Comparison of ENCODE assay signal across 1 cellular context in the genomic region with DNA sequence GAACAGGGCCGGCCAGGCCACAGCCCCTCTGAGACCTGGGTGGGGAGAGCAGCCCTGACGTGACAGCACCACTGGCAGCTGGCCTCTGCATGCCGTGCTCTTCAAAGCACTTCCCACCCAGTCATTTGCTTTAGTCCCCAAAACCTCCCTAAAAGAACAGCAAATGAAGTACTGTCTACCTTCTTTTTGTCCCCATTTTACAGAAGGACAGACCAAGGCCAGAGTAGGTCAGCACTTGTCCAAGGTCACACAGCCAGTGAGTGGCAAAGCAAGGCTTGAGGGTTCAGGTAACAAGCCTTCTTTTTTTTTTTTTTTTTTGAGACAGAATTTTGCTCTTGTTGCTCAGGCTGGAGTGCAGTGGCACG.
TF ChIP-seq lines count a peak whose summit lies in the region.

No MANE protein-coding gene starts in this region.

TF ChIP-seq in K562, 482 proteins besides CTCF, POLR2A, EP300 and RAD21:
- TF ChIP-seq, protein P1, sequence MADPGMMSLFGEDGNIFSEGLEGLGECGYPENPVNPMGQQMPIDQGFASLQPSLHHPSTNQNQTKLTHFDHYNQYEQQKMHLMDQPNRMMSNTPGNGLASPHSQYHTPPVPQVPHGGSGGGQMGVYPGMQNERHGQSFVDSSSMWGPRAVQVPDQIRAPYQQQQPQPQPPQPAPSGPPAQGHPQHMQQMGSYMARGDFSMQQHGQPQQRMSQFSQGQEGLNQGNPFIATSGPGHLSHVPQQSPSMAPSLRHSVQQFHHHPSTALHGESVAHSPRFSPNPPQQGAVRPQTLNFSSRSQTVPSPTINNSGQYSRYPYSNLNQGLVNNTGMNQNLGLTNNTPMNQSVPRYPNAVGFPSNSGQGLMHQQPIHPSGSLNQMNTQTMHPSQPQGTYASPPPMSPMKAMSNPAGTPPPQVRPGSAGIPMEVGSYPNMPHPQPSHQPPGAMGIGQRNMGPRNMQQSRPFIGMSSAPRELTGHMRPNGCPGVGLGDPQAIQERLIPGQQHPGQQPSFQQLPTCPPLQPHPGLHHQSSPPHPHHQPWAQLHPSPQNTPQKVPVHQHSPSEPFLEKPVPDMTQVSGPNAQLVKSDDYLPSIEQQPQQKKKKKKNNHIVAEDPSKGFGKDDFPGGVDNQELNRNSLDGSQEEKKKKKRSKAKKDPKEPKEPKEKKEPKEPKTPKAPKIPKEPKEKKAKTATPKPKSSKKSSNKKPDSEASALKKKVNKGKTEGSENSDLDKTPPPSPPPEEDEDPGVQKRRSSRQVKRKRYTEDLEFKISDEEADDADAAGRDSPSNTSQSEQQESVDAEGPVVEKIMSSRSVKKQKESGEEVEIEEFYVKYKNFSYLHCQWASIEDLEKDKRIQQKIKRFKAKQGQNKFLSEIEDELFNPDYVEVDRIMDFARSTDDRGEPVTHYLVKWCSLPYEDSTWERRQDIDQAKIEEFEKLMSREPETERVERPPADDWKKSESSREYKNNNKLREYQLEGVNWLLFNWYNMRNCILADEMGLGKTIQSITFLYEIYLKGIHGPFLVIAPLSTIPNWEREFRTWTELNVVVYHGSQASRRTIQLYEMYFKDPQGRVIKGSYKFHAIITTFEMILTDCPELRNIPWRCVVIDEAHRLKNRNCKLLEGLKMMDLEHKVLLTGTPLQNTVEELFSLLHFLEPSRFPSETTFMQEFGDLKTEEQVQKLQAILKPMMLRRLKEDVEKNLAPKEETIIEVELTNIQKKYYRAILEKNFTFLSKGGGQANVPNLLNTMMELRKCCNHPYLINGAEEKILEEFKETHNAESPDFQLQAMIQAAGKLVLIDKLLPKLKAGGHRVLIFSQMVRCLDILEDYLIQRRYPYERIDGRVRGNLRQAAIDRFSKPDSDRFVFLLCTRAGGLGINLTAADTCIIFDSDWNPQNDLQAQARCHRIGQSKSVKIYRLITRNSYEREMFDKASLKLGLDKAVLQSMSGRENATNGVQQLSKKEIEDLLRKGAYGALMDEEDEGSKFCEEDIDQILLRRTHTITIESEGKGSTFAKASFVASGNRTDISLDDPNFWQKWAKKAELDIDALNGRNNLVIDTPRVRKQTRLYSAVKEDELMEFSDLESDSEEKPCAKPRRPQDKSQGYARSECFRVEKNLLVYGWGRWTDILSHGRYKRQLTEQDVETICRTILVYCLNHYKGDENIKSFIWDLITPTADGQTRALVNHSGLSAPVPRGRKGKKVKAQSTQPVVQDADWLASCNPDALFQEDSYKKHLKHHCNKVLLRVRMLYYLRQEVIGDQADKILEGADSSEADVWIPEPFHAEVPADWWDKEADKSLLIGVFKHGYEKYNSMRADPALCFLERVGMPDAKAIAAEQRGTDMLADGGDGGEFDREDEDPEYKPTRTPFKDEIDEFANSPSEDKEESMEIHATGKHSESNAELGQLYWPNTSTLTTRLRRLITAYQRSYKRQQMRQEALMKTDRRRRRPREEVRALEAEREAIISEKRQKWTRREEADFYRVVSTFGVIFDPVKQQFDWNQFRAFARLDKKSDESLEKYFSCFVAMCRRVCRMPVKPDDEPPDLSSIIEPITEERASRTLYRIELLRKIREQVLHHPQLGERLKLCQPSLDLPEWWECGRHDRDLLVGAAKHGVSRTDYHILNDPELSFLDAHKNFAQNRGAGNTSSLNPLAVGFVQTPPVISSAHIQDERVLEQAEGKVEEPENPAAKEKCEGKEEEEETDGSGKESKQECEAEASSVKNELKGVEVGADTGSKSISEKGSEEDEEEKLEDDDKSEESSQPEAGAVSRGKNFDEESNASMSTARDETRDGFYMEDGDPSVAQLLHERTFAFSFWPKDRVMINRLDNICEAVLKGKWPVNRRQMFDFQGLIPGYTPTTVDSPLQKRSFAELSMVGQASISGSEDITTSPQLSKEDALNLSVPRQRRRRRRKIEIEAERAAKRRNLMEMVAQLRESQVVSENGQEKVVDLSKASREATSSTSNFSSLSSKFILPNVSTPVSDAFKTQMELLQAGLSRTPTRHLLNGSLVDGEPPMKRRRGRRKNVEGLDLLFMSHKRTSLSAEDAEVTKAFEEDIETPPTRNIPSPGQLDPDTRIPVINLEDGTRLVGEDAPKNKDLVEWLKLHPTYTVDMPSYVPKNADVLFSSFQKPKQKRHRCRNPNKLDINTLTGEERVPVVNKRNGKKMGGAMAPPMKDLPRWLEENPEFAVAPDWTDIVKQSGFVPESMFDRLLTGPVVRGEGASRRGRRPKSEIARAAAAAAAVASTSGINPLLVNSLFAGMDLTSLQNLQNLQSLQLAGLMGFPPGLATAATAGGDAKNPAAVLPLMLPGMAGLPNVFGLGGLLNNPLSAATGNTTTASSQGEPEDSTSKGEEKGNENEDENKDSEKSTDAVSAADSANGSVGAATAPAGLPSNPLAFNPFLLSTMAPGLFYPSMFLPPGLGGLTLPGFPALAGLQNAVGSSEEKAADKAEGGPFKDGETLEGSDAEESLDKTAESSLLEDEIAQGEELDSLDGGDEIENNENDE (IDR thresholded peaks at IDR 0.05; ENCODE audit: low read depth, low read length), result no peak
- TF ChIP-seq GABPB2 (CRISPR knock-in tag; conservative IDR thresholded peaks at IDR 0.05), result no peak
- TF ChIP-seq, protein P2, sequence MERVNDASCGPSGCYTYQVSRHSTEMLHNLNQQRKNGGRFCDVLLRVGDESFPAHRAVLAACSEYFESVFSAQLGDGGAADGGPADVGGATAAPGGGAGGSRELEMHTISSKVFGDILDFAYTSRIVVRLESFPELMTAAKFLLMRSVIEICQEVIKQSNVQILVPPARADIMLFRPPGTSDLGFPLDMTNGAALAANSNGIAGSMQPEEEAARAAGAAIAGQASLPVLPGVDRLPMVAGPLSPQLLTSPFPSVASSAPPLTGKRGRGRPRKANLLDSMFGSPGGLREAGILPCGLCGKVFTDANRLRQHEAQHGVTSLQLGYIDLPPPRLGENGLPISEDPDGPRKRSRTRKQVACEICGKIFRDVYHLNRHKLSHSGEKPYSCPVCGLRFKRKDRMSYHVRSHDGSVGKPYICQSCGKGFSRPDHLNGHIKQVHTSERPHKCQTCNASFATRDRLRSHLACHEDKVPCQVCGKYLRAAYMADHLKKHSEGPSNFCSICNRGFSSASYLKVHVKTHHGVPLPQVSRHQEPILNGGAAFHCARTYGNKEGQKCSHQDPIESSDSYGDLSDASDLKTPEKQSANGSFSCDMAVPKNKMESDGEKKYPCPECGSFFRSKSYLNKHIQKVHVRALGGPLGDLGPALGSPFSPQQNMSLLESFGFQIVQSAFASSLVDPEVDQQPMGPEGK (CRISPR knock-in tag; IDR thresholded peaks at IDR 0.05; ENCODE audit: borderline replicate concordance), result no peak
- TF ChIP-seq SRF (CRISPR knock-in tag; IDR thresholded peaks at IDR 0.05), result no peak
- TF ChIP-seq TAF1 (IDR thresholded peaks at IDR 0.05; ENCODE audit: control insufficient read depth, extremely low read depth, insufficient read depth, low read length, severe bottlenecking), result no peak
- TF ChIP-seq KDM1A (IDR thresholded peaks at IDR 0.05), result peak; percentile 16 to 51; a peak in 2 of 4 replicates
- no peak for TF ChIP-seq RBM25 (IDR thresholded peaks at IDR 0.05; ENCODE audit: low read depth, low read length, severe bottlenecking)
- 0 out of 2 replicates have a peak, but pooled peaks have one; percentile 42 for TF ChIP-seq SMARCA5 (IDR thresholded peaks at IDR 0.05)
- no peak for TF ChIP-seq ZNF764 (CRISPR knock-in tag; IDR thresholded peaks at IDR 0.05; ENCODE audit: low read depth)
- no peak for TF ChIP-seq POLR3A (IDR thresholded peaks at IDR 0.05; ENCODE audit: borderline replicate concordance, extremely low read depth, insufficient read depth, insufficient read length)
- no peak for TF ChIP-seq NRF1 (conservative IDR thresholded peaks at IDR 0.05 in 1 of 2, IDR thresholded peaks at IDR 0.05 in 1 of 2)
- TF ChIP-seq HDAC6 (IDR thresholded peaks at IDR 0.05; ENCODE audit: low read depth, low read length), result no peak
- peak; percentile 90 for TF ChIP-seq ESRRA (IDR thresholded peaks at IDR 0.05; ENCODE audit: borderline replicate concordance, low read depth)
- no peak for TF ChIP-seq SRSF7 (optimal IDR thresholded peaks at IDR 0.05; ENCODE audit: low read depth, low read length)
- TF ChIP-seq ZNF431 (CRISPR knock-in tag; IDR thresholded peaks at IDR 0.05), result no peak
- no peak for TF ChIP-seq ZNF384 (IDR thresholded peaks at IDR 0.05; ENCODE audit: low read depth, low read length)
- peak; percentile 79 for TF ChIP-seq BCOR (IDR thresholded peaks at IDR 0.05)
- TF ChIP-seq PHTF2 (CRISPR knock-in tag; IDR thresholded peaks at IDR 0.05), result no peak
- no peak for TF ChIP-seq MCM2 (IDR thresholded peaks at IDR 0.05; ENCODE audit: low read depth)
- no peak for TF ChIP-seq GABPA (tag; conservative IDR thresholded peaks at IDR 0.05; ENCODE audit: low read depth)
- no peak for TF ChIP-seq CREBBP (IDR thresholded peaks at IDR 0.05; ENCODE audit: low read depth, low read length)
- TF ChIP-seq MCM5 (IDR thresholded peaks at IDR 0.05; ENCODE audit: low read depth), result no peak
- TF ChIP-seq HDAC2 (IDR thresholded peaks at IDR 0.05), result 0 out of 2 replicates have a peak, but pooled peaks have one; percentile 34
